In genomic region chr17:77948690-77949114, GRCh38 we compare ENCODE assay signal across 8 cellular contexts.
A peak's percentile ranks its signal among the peaks of the same experiment; 100 is the strongest.
DNase-seq lines count a peak whose midpoint lies in the region; ATAC-seq, FAIRE-seq and TF ChIP-seq lines count a peak whose summit lies in the region.

No MANE protein-coding gene starts in this region.

- H3K27me3 ChIP-seq in RWPE2 (ENCODE audit: insufficient read depth, poor library complexity, severe bottlenecking), result peaks cover 20% of the 10 kb centered on the region

- ATAC-seq in RWPE2 (ENCODE audit: low read depth) (peak; percentile 76; the same call in 2 of the 3 replicates), GM18870 (IDR thresholded peaks at IDR 0.05; ENCODE audit: unreplicated experiment) (no peak), GM18861 (IDR thresholded peaks at IDR 0.05; ENCODE audit: unreplicated experiment) (no peak)

- TF ChIP-seq POLR2A in H54 (IDR thresholded peaks at IDR 0.05; ENCODE audit: low read depth, low read length), result no peak

- FAIRE-seq in H54 (lab: Jason Lieb, UNC), result no peak

- no peaks in the 10 kb centered on the region for H3K9me3 ChIP-seq in RWPE2 (ENCODE audit: severe bottlenecking)

- peak; percentile 63 for DNase-seq in H54 (ENCODE audit: insufficient read length, low spot score)
- DNase-seq in RWPE2 (ENCODE audit: low spot score), result no peak
- DNase-seq in fibroblast of pulmonary artery (ENCODE audit: low read depth), result peak; percentile 54
- DNase-seq in nucleus accumbens (lab: John Stamatoyannopoulos, UW), result peak in 45 of 56 donors; percentile 2 to 75 (median 48)
- DNase-seq in activated gamma-delta T cell (lab: John Stamatoyannopoulos, UW), result no peak
- no peak for DNase-seq in NOMO-1 (lab: John Stamatoyannopoulos, UW; ENCODE audit: unreplicated experiment in 2 of 2)

- no peak overlapping the region for H3K27ac ChIP-seq in RWPE2 (ENCODE audit: poor library complexity, severe bottlenecking)

- no peak for TF ChIP-seq CTCF in RWPE2 (IDR thresholded peaks at IDR 0.05; ENCODE audit: poor library complexity, severe bottlenecking)
- no peak for TF ChIP-seq CTCF in fibroblast of pulmonary artery (IDR thresholded peaks at IDR 0.05; ENCODE audit: low read length, missing control alignments)

- no peak overlapping the region for H3K4me3 ChIP-seq in RWPE2 (ENCODE audit: severe bottlenecking)
- no peak overlapping the region for H3K4me3 ChIP-seq in fibroblast of pulmonary artery (replicated peaks; ENCODE audit: low read depth, low read length)

- no peaks in the 10 kb centered on the region for H3K4me1 ChIP-seq in RWPE2 (ENCODE audit: insufficient read depth, poor library complexity, severe bottlenecking)

- no peaks in the 10 kb centered on the region for H3K36me3 ChIP-seq in RWPE2 (ENCODE audit: low read depth)

Comparison
In these comparisons a context has a peak if more than half of its experiments do, and no peak if none do; other contexts are left out.
1. DNase-seq: peak in H54 (single experiment), fibroblast of pulmonary artery (single experiment) and nucleus accumbens (45 of 56); none in RWPE2 (single experiment), activated gamma-delta T cell (single experiment) and NOMO-1 (0 of 2).